Comparison of ENCODE assay signal across 19 cellular contexts in the genomic region with DNA sequence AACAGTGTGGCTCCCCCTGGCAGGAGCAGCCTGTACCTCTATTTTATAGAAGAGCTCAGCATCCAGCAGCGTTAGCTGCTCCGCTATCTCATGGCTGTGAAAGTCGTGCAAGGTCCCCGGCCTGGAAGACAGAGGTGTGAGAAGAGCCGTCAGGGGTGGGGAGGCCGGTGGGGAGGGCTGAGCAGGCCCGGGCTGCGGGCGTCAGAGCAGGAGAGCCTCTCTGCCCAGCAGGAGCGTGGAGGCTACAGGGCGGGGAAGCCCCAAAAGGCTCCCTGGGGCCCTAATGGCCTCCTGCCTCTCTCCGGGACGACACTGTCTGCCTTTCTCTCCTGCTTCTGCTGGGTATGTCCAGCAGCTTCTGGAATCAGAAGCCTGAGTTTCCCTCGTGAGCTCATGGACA. TPM values are rescaled to one million over a fixed set of nuclear protein-coding genes. Genes with fewer than 3 reads are reported as not detected.
DNase-seq lines count a peak whose midpoint lies in the region; ATAC-seq and TF ChIP-seq lines count a peak whose summit lies in the region.
"Had no signal": no experiment of that assay in that cellular context is flagged by ENCODE, and none has a peak within 500 bp of the region (broad histone marks: within the 10 kb centered on the region; RNA-seq: fewer than 3 reads in every experiment).

No MANE protein-coding gene starts in this region.

- H3K9me3 Mint-ChIP-seq in memory B cell = no peaks in the 10 kb centered on the region
- no peaks in the 10 kb centered on the region for H3K9me3 Mint-ChIP-seq in stimulated activated naive B cell treated with anti-CD40 and anti-IgM and Interleukin-4, amounts not matched to agents 10 μg/mL and 1 μg/mL and 100 μg/mL, for 72 hours

- TF ChIP-seq EP300 in suprapubic skin (IDR thresholded peaks at IDR 0.05) = no peak

- WGBS in right cardiac atrium = 65% methylated on average over 14 of the region's 14 CpGs
- WGBS in suprapubic skin = 91% methylated on average over 11 of the region's 14 CpGs

- H3K4me3 Mint-ChIP-seq in T-helper 17 cell (peak overlapping the region; percentile 41), memory B cell (no peak overlapping the region)
- H3K4me3 Mint-ChIP-seq in stimulated activated naive B cell treated with anti-CD40 and anti-IgM and Interleukin-4, amounts not matched to agents 10 μg/mL and 1 μg/mL and 100 μg/mL, for 72 hours = peak overlapping the region in 1 of 2 donors; percentile 48

- H3K4me1 Mint-ChIP-seq in T-helper 17 cell (peaks cover 41% of the 10 kb centered on the region), memory B cell (peaks cover 25% of the 10 kb centered on the region)
- peaks cover 51 to 68% of the 10 kb centered on the region in 2 donors for H3K4me1 Mint-ChIP-seq in stimulated activated naive B cell treated with anti-CD40 and anti-IgM and Interleukin-4, amounts not matched to agents 10 μg/mL and 1 μg/mL and 100 μg/mL, for 72 hours

- intact Hi-C loops in right cardiac atrium (cut with DNase I) (no loop called here), cardiac septum (cut with DNase I) (no loop called here)

- ATAC-seq in right cardiac atrium = peak; percentile 39 to 41
- no peak for ATAC-seq in T-helper 17 cell
- ATAC-seq in memory B cell (ENCODE audit: low read depth) = no peak
- no peak for ATAC-seq in stimulated activated naive B cell treated with anti-CD40 and anti-IgM and Interleukin-4, amounts not matched to agents 10 μg/mL and 1 μg/mL and 100 μg/mL, for 72 hours (replicated peaks)
- no peak for ATAC-seq in HG03095 (IDR thresholded peaks at IDR 0.05; ENCODE audit: unreplicated experiment)

- no peak for TF ChIP-seq POLR2A in suprapubic skin (IDR thresholded peaks at IDR 0.05)

- H3K4me1 ChIP-seq in right cardiac atrium (ENCODE audit: control insufficient read depth, insufficient read depth, low read length) (peaks cover 7% of the 10 kb centered on the region), suprapubic skin (no peaks in the 10 kb centered on the region)
- H3K4me1 ChIP-seq: Caco-2 had no signal

- H3K27ac Mint-ChIP-seq in T-helper 17 cell = no peak overlapping the region
- peak overlapping the region; percentile 80 for H3K27ac Mint-ChIP-seq in memory B cell
- H3K27ac Mint-ChIP-seq in stimulated activated naive B cell treated with anti-CD40 and anti-IgM and Interleukin-4, amounts not matched to agents 10 μg/mL and 1 μg/mL and 100 μg/mL, for 72 hours = peak overlapping the region; percentile 92

- H3K27me3 Mint-ChIP-seq in T-helper 17 cell (no peaks in the 10 kb centered on the region), memory B cell (no peaks in the 10 kb centered on the region)
- no peaks in the 10 kb centered on the region for H3K27me3 Mint-ChIP-seq in stimulated activated naive B cell treated with anti-CD40 and anti-IgM and Interleukin-4, amounts not matched to agents 10 μg/mL and 1 μg/mL and 100 μg/mL, for 72 hours

- H3K27ac ChIP-seq in right cardiac atrium (ENCODE audit: low read length) = peak overlapping the region; percentile 43
- no peak overlapping the region for H3K27ac ChIP-seq in suprapubic skin
- H3K27ac ChIP-seq: Peyer's patch had no signal

- no peak for TF ChIP-seq CTCF in suprapubic skin (IDR thresholded peaks at IDR 0.05)

- H3K36me3 Mint-ChIP-seq in T-helper 17 cell (ENCODE audit: low read depth) (peaks cover 4% of the 10 kb centered on the region), memory B cell (peaks cover 41% of the 10 kb centered on the region)
- peaks cover 64 to 87% of the 10 kb centered on the region in 2 donors for H3K36me3 Mint-ChIP-seq in stimulated activated naive B cell treated with anti-CD40 and anti-IgM and Interleukin-4, amounts not matched to agents 10 μg/mL and 1 μg/mL and 100 μg/mL, for 72 hours

- H3K36me3 ChIP-seq in suprapubic skin = peaks cover 62% of the 10 kb centered on the region

- DNase-seq in right cardiac atrium (peak in 1 of 3 donors; percentile 66), cardiac septum (ENCODE audit: low spot score) (no peak), T-helper 17 cell (no peak), memory B cell (ENCODE audit: low spot score in 2 of 2) (no peak), suprapubic skin (ENCODE audit: low spot score in 2 of 2) (no peak), epidermal melanocyte (ENCODE audit: insufficient read length, low spot score) (no peak)
- DNase-seq in stimulated activated naive B cell treated with anti-CD40 and anti-IgM and Interleukin-4, amounts not matched to agents 10 μg/mL and 1 μg/mL and 100 μg/mL, for 72 hours = no peak
- DNase-seq: Caco-2, DMS53, H7, MG63, NCI-H1417, NCI-H2029, NCI-H2171 treated with DMSO at 0.1 percent for 48 hours had no signal

- H3K27me3 ChIP-seq in right cardiac atrium (ENCODE audit: control insufficient read depth, insufficient read depth) (no peaks in the 10 kb centered on the region), suprapubic skin (no peaks in the 10 kb centered on the region)
- H3K27me3 ChIP-seq: MG63, Peyer's patch had no signal

- no peaks in the 10 kb centered on the region for H3K9me3 ChIP-seq in right cardiac atrium (ENCODE audit: control insufficient read depth, low read length)
- no peaks in the 10 kb centered on the region for H3K9me3 ChIP-seq in T-helper 17 cell (ENCODE audit: control insufficient read depth, low read length, poor library complexity, severe bottlenecking)
- no peaks in the 10 kb centered on the region for H3K9me3 ChIP-seq in suprapubic skin
- H3K9me3 ChIP-seq: Caco-2, MG63, Peyer's patch had no signal

- H3K4me3 ChIP-seq in right cardiac atrium (ENCODE audit: low read length) = no peak overlapping the region
- no peak overlapping the region for H3K4me3 ChIP-seq in suprapubic skin
- H3K4me3 ChIP-seq: MG63, Peyer's patch had no signal

RNA-seq across cellular contexts. Expression of gene PRRT1B, which starts 42.6 kb away (rescaled TPM):
- total RNA-seq in right cardiac atrium (not detected), cardiac septum (not detected), T-helper 17 cell (not detected), suprapubic skin (not detected)
- polyA plus RNA-seq in right cardiac atrium = not detected
- total RNA-seq: NCI-H460 had no signal
- polyA plus RNA-seq: AG04450, BJ had no signal

RNA-seq across cellular contexts. Expression of gene UCK1, which starts 56.8 kb away (rescaled TPM):
- total RNA-seq in right cardiac atrium = 10 to 100 TPM; 26.1 to 32.0 (median 27.9) TPM
- 31.5 TPM for polyA plus RNA-seq in right cardiac atrium
- 23.9 TPM for total RNA-seq in cardiac septum
- total RNA-seq in T-helper 17 cell = 10 to 100 TPM; 16.6 to 21.4 TPM
- 10 to 100 TPM; 20.0 to 28.0 (median 26.6) TPM for total RNA-seq in suprapubic skin

Comparison
In these comparisons a context has a peak if more than half of its experiments do, and no peak if none do; other contexts are left out.
1. ATAC-seq: peak in right cardiac atrium (2 of 2); none in T-helper 17 cell (single experiment), memory B cell (single experiment), stimulated activated naive B cell treated with anti-CD40 and anti-IgM and Interleukin-4, amounts not matched to agents 10 μg/mL and 1 μg/mL and 100 μg/mL, for 72 hours (0 of 2) and HG03095 (single experiment).